In the genomic region with DNA sequence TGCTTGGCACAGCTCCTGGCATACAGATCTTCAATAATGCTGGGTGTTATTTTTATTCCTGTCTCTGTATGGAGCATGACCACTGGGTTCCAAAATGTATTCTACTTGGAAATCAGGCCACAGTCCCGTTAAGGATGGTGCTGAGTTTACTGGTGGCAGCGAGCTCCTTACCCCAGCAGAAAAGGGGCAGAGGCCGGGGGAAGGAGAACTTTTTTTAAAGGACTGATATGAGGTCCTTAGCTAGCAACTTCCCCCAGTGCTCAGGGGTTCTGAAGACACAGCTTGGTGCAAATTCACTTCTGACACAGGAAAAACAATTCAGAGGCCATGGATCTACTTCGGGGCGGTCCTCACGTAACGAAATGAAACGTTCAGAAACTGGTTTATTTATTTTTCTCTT, we compare ENCODE assay signal across 9 cellular contexts. TPM values are rescaled to one million over a fixed set of nuclear protein-coding genes. Genes with fewer than 3 reads are reported as not detected.
DNase-seq lines count a peak whose midpoint lies in the region; ATAC-seq, FAIRE-seq and TF ChIP-seq lines count a peak whose summit lies in the region.
"Had no signal": no experiment of that assay in that cellular context is flagged by ENCODE, and none has a peak within 500 bp of the region (broad histone marks: within the 10 kb centered on the region; RNA-seq: fewer than 3 reads in every experiment).

No MANE protein-coding gene starts in this region.

- H3K9me2 ChIP-seq in HCT116 (ENCODE audit: insufficient read depth) = no peaks in the 10 kb centered on the region

- RAD21 ChIA-PET in HCT116 (lab: Charles Lee; ENCODE audit: low non-redundant PET in 1 of 2, low total read pairs in 2 of 2, uncharacterized antibody in 2 of 2, unreplicated experiment in 2 of 2) = no interaction called here

- peak overlapping the region; percentile 74; the same call in 1 of the 2 replicates for H3K27ac ChIP-seq in HCT116 (ENCODE audit: low read depth, low read length)
- H3K27ac ChIP-seq in kidney (ENCODE audit: low read depth in 2 of 2, low read length in 2 of 2) = peak overlapping the region; percentile 93 to 94
- H3K27ac ChIP-seq in testis = peak overlapping the region; percentile 96 to 97

- H2AFZ ChIP-seq in HCT116 (ENCODE audit: low read depth, low read length, poor library complexity, severe bottlenecking) = no peak overlapping the region

- intact Hi-C loops in HCT116 (cut with micrococcal nuclease) = no loop called here
- intact Hi-C loops in kidney (cut with DNase I) = no loop called here
- intact Hi-C loops in testis (cut with DNase I; ENCODE audit: low total_unique reads) = no loop called here

- POLR2A ChIA-PET in HCT116 (lab: Charles Lee) = no interaction called here

- FAIRE-seq in kidney (lab: Jason Lieb, UNC) = no peak

- H3K36me3 ChIP-seq in HCT116 (ENCODE audit: control insufficient read depth in 1 of 2, insufficient read depth in 2 of 2, low read length in 2 of 2) (peaks cover 0 to 4% of the 10 kb centered on the region in 2 experiments; a peak in 1 of 4 replicates), kidney (ENCODE audit: control insufficient read depth in 1 of 2, insufficient read depth in 2 of 2, low read length in 2 of 2) (peaks cover 0 to 13% of the 10 kb centered on the region in 2 donors), testis (ENCODE audit: low read depth, missing control alignments) (no peaks in the 10 kb centered on the region)

- peak overlapping the region; percentile 82 for H3K4me2 ChIP-seq in HCT116 (ENCODE audit: low read length)

- peaks cover 21% of the 10 kb centered on the region for H3K79me2 ChIP-seq in HCT116 (ENCODE audit: insufficient read depth, low read length)

- no peak for TF ChIP-seq POLR2A in HCT116 (IDR thresholded peaks at IDR 0.05; ENCODE audit: borderline replicate concordance, extremely low read depth, insufficient read depth, insufficient read length)
- no peak for TF ChIP-seq POLR2A in testis (IDR thresholded peaks at IDR 0.05)

- H3K27ac Mint-ChIP-seq in activated naive CD8-positive, alpha-beta T cell treated with anti-CD3 and anti-CD28 coated beads, Interleukin-2, amount 50 U/mL, for 24 hours = peak overlapping the region; percentile 93

- ATAC-seq in HCT116 (no peak), HG03025 (IDR thresholded peaks at IDR 0.05; ENCODE audit: low FRiP score, unreplicated experiment) (no peak), GM21381 (IDR thresholded peaks at IDR 0.05; ENCODE audit: unreplicated experiment) (no peak)
- ATAC-seq in activated naive CD8-positive, alpha-beta T cell treated with anti-CD3 and anti-CD28 coated beads, Interleukin-2, amount 50 U/mL, for 24 hours = no peak

- H3K27me3 Mint-ChIP-seq in activated naive CD8-positive, alpha-beta T cell treated with anti-CD3 and anti-CD28 coated beads, Interleukin-2, amount 50 U/mL, for 24 hours = no peaks in the 10 kb centered on the region

- 0% methylated on average over 8 of the region's 8 CpGs for WGBS in testis, 2 donors

- DNase-seq in AG09309 (ENCODE audit: low read depth) (no peak), HCT116 (ENCODE audit: low read depth, low spot score) (no peak), kidney (no peak), testis (peak; percentile 26), cerebellar nuclear complex (lab: John Stamatoyannopoulos, UW) (no peak)
- no peak for DNase-seq in activated naive CD8-positive, alpha-beta T cell treated with anti-CD3 and anti-CD28 coated beads, Interleukin-2, amount 50 U/mL, for 24 hours

- H3K4me1 ChIP-seq in HCT116 (ENCODE audit: control insufficient read depth in 1 of 2, insufficient read depth in 2 of 2, low read length in 2 of 2) = peaks cover 0 to 11% of the 10 kb centered on the region in 2 experiments; a peak in 3 of 4 replicates
- H3K4me1 ChIP-seq in kidney (ENCODE audit: control insufficient read depth in 1 of 2, insufficient read depth in 1 of 2, low read depth in 1 of 2, low read length in 2 of 2) = peaks cover 6 to 10% of the 10 kb centered on the region in 2 donors
- peaks cover 22% of the 10 kb centered on the region for H3K4me1 ChIP-seq in testis

- peaks cover 37% of the 10 kb centered on the region for H3K36me3 Mint-ChIP-seq in activated naive CD8-positive, alpha-beta T cell treated with anti-CD3 and anti-CD28 coated beads, Interleukin-2, amount 50 U/mL, for 24 hours (ENCODE audit: low read depth)

- H3K4me1 Mint-ChIP-seq in activated naive CD8-positive, alpha-beta T cell treated with anti-CD3 and anti-CD28 coated beads, Interleukin-2, amount 50 U/mL, for 24 hours = peaks cover 42% of the 10 kb centered on the region

- peak overlapping the region; percentile 82 for H3K4me3 ChIP-seq in AG09309 (ENCODE audit: control insufficient read depth, low read depth, low read length)
- H3K4me3 ChIP-seq in HCT116 (replicated peaks in 1 of 2; ENCODE audit: low read depth in 1 of 2, low read length in 2 of 2) = peak overlapping the region; percentile 61 to 77
- H3K4me3 ChIP-seq in kidney (ENCODE audit: low read length in 2 of 2) = peak overlapping the region; percentile 78 to 91
- H3K4me3 ChIP-seq in testis = peak overlapping the region; percentile 89 to 96

- H3K4me3 Mint-ChIP-seq in activated naive CD8-positive, alpha-beta T cell treated with anti-CD3 and anti-CD28 coated beads, Interleukin-2, amount 50 U/mL, for 24 hours = peak overlapping the region; percentile 87

- BruUV-seq in HCT116 (replicated peaks; lab: Mats Ljungman, UMichigan) = TSS peak; percentile 74

- H3K9ac ChIP-seq in HCT116 (ENCODE audit: low read length) (peak overlapping the region; percentile 76), kidney (ENCODE audit: low read length in 2 of 2) (peak overlapping the region; percentile 51 to 87)

- no peak for TF ChIP-seq RAD21 in HCT116 (IDR thresholded peaks at IDR 0.05; ENCODE audit: low read depth)

- peaks cover under 1% of the 10 kb centered on the region for H3K9me3 Mint-ChIP-seq in activated naive CD8-positive, alpha-beta T cell treated with anti-CD3 and anti-CD28 coated beads, Interleukin-2, amount 50 U/mL, for 24 hours

- no peak for TF ChIP-seq CTCF in AG09309 (IDR thresholded peaks at IDR 0.05; ENCODE audit: control insufficient read depth, insufficient read depth, low read depth, low read length, missing control alignments)
- no peak for TF ChIP-seq CTCF in HCT116 (IDR thresholded peaks at IDR 0.05 in 2 of 3, conservative IDR thresholded peaks at IDR 0.05 in 1 of 3; ENCODE audit: borderline replicate concordance in 1 of 3, insufficient read depth in 1 of 3, low read depth in 2 of 3, low read length in 2 of 3)
- no peak for TF ChIP-seq CTCF in kidney (IDR thresholded peaks at IDR 0.05; ENCODE audit: borderline replicate concordance, extremely low read depth, insufficient read depth)
- TF ChIP-seq CTCF in testis (IDR thresholded peaks at IDR 0.05) = no peak

- H3K9me3 ChIP-seq in HCT116 (ENCODE audit: control insufficient read depth in 1 of 2, insufficient read depth in 1 of 2, low read depth in 1 of 2, low read length in 2 of 2) (no peaks in the 10 kb centered on the region), kidney (ENCODE audit: control insufficient read depth in 1 of 2, low read length in 2 of 2) (no peaks in the 10 kb centered on the region), testis (no peaks in the 10 kb centered on the region)

- CTCF ChIA-PET in HCT116 (lab: Charles Lee) = interaction anchor here (1.8 kb wide), 1 partner anchor 39 kb away, joined by 7 read pairs; no protein-coding TSS in a partner anchor

- H3K27me3 ChIP-seq in HCT116 (ENCODE audit: insufficient read depth, low read length) = no peaks in the 10 kb centered on the region
- no peaks in the 10 kb centered on the region for H3K27me3 ChIP-seq in testis

- H4K20me1 ChIP-seq in HCT116 (ENCODE audit: insufficient read depth) = no peaks in the 10 kb centered on the region

TF ChIP-seq in HCT116, 20 proteins besides CTCF, POLR2A, EP300 and RAD21:
- TF ChIP-seq MAX (IDR thresholded peaks at IDR 0.05) (no peak), ZFX (IDR thresholded peaks at IDR 0.05) (no peak), ELF1 (IDR thresholded peaks at IDR 0.05; ENCODE audit: borderline replicate concordance, low read depth) (no peak), ZNF274 (IDR thresholded peaks at IDR 0.05; ENCODE audit: low read depth, low read length) (no peak), YY1 (IDR thresholded peaks at IDR 0.05; ENCODE audit: extremely low read depth, insufficient replicate concordance, low read depth, low read length) (no peak), CBX3 (IDR thresholded peaks at IDR 0.05; ENCODE audit: low read depth) (no peak), ATF3 (IDR thresholded peaks at IDR 0.05) (no peak), SRF (IDR thresholded peaks at IDR 0.05; ENCODE audit: low read depth) (no peak), TCF7L2 (IDR thresholded peaks at IDR 0.05; ENCODE audit: borderline replicate concordance, extremely low read depth, insufficient read depth, insufficient read length) (no peak), EGR1 (IDR thresholded peaks at IDR 0.05; ENCODE audit: low read depth) (no peak), CEBPB (IDR thresholded peaks at IDR 0.05; ENCODE audit: low read depth) (no peak), SIN3A (IDR thresholded peaks at IDR 0.05; ENCODE audit: low read depth) (no peak), EZH2 (IDR thresholded peaks at IDR 0.05) (no peak), JUND (IDR thresholded peaks at IDR 0.05) (no peak), POLR2AphosphoS5 (IDR thresholded peaks at IDR 0.05; ENCODE audit: low read depth, low read length) (no peak), EZH2phosphoT487 (IDR thresholded peaks at IDR 0.05; ENCODE audit: borderline replicate concordance) (no peak)

RNA-seq across cellular contexts. Expression of gene RDH14, which starts 0.9 kb away (rescaled TPM):
- total RNA-seq in HCT116 (2021; ENCODE audit: unreplicated experiment) = 15.5 TPM
- polyA plus RNA-seq in HCT116 (2012) = 5.9 and 10.9 TPM in 2 replicates
- total RNA-seq in kidney = 22.1 TPM
- 31.6 TPM for polyA plus RNA-seq in kidney (ENCODE audit: insufficient read depth, low read depth, low replicate concordance)
- 10 to 100 TPM; 30.7 to 37.2 TPM for total RNA-seq in testis
- polyA plus RNA-seq in testis (ENCODE audit: insufficient read depth, low read depth, low replicate concordance) = 40.1 TPM

RNA-seq across cellular contexts. Expression of gene NT5C1B, which starts 29.8 kb away (rescaled TPM):
- not detected for total RNA-seq in HCT116 (2021; ENCODE audit: unreplicated experiment)
- polyA plus RNA-seq in HCT116 (2012) = 0.05 TPM in 1 of 2 replicates, not detected in the other
- not detected for total RNA-seq in kidney
- polyA plus RNA-seq in kidney (ENCODE audit: insufficient read depth, low read depth, low replicate concordance) = not detected
- total RNA-seq in testis = 10 to 100 TPM; 18.0 to 59.4 TPM
- polyA plus RNA-seq in testis (ENCODE audit: insufficient read depth, low read depth, low replicate concordance) = 74.9 TPM
- total RNA-seq: left cardiac atrium had no signal

Comparison
In these comparisons a context has a peak if more than half of its experiments do, and no peak if none do; other contexts are left out.
1. RNA of gene NT5C1B, which starts 29.8 kb away (total RNA-seq): 18.0 to 59.4 TPM in testis; not detected in HCT116 (single experiment) and not detected in kidney (single experiment); every median in the first group is over 10 times any median in the second.
2. Peak in every context shown above with its lines, with median percentiles within 50 percentile points of each other: H3K4me3 ChIP-seq and H3K27ac ChIP-seq.